8 cellular contexts compared by ENCODE assay signal in genomic region chr2:89840781-89841475, GRCh38.
A peak's percentile ranks its signal among the peaks of the same experiment; 100 is the strongest.
DNase-seq lines count a peak whose midpoint lies in the region; ATAC-seq, FAIRE-seq and TF ChIP-seq lines count a peak whose summit lies in the region.
"Not testable (repeated sequence)": the region's sequence is repeated elsewhere in the genome, so short reads cannot be mapped to it uniquely, and the experiment has no call there.

No MANE protein-coding gene starts in this region.

- not testable (repeated sequence) for H3K9me3 ChIP-seq in body of pancreas, left lung
- H3K9me3 ChIP-seq in pancreas = peaks cover 0 to 13% (median 0%) of the 10 kb centered on the region in 4 donors
- H3K9me3 ChIP-seq in upper lobe of right lung = peaks cover 13% of the 10 kb centered on the region

- H3K4me1 ChIP-seq in body of pancreas, left lung, pancreas, upper lobe of right lung: not testable (repeated sequence)

- H3K27me3 ChIP-seq in body of pancreas, left lung, pancreas, upper lobe of right lung: not testable (repeated sequence)

- TF ChIP-seq POLR2A in body of pancreas (IDR thresholded peaks at IDR 0.05) = not testable (repeated sequence)

- 36 to 40% methylated on average over 10 of the region's 10 CpGs for WGBS in body of pancreas, 2 donors
- 40 to 41% methylated on average over 10 of the region's 10 CpGs for WGBS in pancreas, 2 donors

- intact Hi-C loops in body of pancreas (cut with DNase I); Right ventricle myocardium inferior (cut with DNase I); left lung (cut with DNase I); pancreas (cut with DNase I); upper lobe of right lung (cut with DNase I): not testable (repeated sequence)

- ATAC-seq in GM18520 (IDR thresholded peaks at IDR 0.05; ENCODE audit: unreplicated experiment) (peak; percentile 27), GM21360 (IDR thresholded peaks at IDR 0.05; ENCODE audit: unreplicated experiment) (peak; percentile 33), HG03108 (IDR thresholded peaks at IDR 0.05; ENCODE audit: unreplicated experiment) (peak; percentile 34), body of pancreas (peak; percentile 52), Right ventricle myocardium inferior (peak; percentile 58), left lung (peak; percentile 50), pancreas (peak; percentile 39 to 67 (median 56)), upper lobe of right lung (peak; percentile 62)

- H3K36me3 ChIP-seq in body of pancreas (replicated peaks in 1 of 2; ENCODE audit: insufficient read depth in 1 of 2, low read depth in 2 of 2); left lung; pancreas; upper lobe of right lung: not testable (repeated sequence)

- DNase-seq in body of pancreas, left lung, pancreas, upper lobe of right lung: not testable (repeated sequence)
- DNase-seq in Right ventricle myocardium inferior (ENCODE audit: missing footprints) = peak; percentile 63

- not testable (repeated sequence) for H3K27ac ChIP-seq in body of pancreas, left lung, pancreas, upper lobe of right lung

- not testable (repeated sequence) for TF ChIP-seq CTCF in body of pancreas (IDR thresholded peaks at IDR 0.05); left lung (IDR thresholded peaks at IDR 0.05); pancreas (IDR thresholded peaks at IDR 0.05); upper lobe of right lung (IDR thresholded peaks at IDR 0.05)

- not testable (repeated sequence) for H3K4me3 ChIP-seq in body of pancreas, left lung, pancreas, upper lobe of right lung

- not testable (repeated sequence) for FAIRE-seq in pancreas (lab: Jason Lieb, UNC)
